In the genomic region with DNA sequence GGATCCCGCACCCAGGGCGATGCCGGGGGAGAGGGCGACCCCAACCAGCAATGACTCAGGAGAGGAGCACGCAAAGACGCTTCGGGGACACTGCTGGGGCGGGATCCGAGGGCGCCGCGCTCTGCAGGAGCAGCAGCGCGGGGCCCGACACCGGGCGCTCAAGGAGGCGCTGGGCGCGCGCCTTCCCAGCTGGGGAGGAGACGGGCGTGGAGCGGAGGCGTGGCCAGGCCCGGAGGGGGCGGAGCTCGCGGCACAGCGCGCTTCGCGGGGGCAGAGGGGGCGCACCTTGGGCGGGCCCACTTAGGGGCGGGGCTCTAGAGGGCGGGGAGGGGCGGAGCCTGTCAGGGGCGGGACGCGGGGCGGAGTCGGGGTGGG, we compare ENCODE assay signal across 8 cellular contexts. TPM values are rescaled to one million over a fixed set of nuclear protein-coding genes. Genes with fewer than 3 reads are reported as not detected.
DNase-seq lines count a peak whose midpoint lies in the region; ATAC-seq and TF ChIP-seq lines count a peak whose summit lies in the region.

No MANE protein-coding gene starts in this region.

- TF ChIP-seq POLR2A in breast epithelium (IDR thresholded peaks at IDR 0.05): no peak

- H3K9me3 ChIP-seq in breast epithelium: peaks cover 5 to 32% of the 10 kb centered on the region in 2 donors
- H3K9me3 ChIP-seq in skeletal muscle satellite cell (replicated peaks; ENCODE audit: low read length): no peaks in the 10 kb centered on the region

- peak overlapping the region; percentile 100 for H3K4me2 ChIP-seq in skeletal muscle satellite cell (ENCODE audit: low read length)

- DNase-seq in NCI-H1436 (lab: John Stamatoyannopoulos, UW) (peak; percentile 84), NCI-H1436 treated with DMSO at 0.1 percent for 48 hours (lab: John Stamatoyannopoulos, UW) (no peak), NCI-H2107 (lab: John Stamatoyannopoulos, UW) (peak; percentile 73), breast epithelium (ENCODE audit: low spot score in 2 of 2) (peak; percentile 84 to 96), iPS-NIHi11 (ENCODE audit: low spot score) (peak; percentile 98)

- peak; percentile 70 for ATAC-seq in HG02973 (IDR thresholded peaks at IDR 0.05; ENCODE audit: unreplicated experiment)

- intact Hi-C loops in breast epithelium (cut with DNase I; ENCODE audit: low total_unique reads): no loop called here

- H3K9ac ChIP-seq in skeletal muscle satellite cell (ENCODE audit: low read depth, low read length): peak overlapping the region; percentile 91

- H3K4me3 ChIP-seq in WI38 (ENCODE audit: low read depth, low read length): peak overlapping the region; percentile 66
- peak overlapping the region; percentile 77 to 97 (median 82) for H3K4me3 ChIP-seq in breast epithelium
- H3K4me3 ChIP-seq in skeletal muscle satellite cell (ENCODE audit: low read length): peak overlapping the region; percentile 95

- no peaks in the 10 kb centered on the region for H3K36me3 ChIP-seq in breast epithelium
- peaks cover 11% of the 10 kb centered on the region for H3K36me3 ChIP-seq in skeletal muscle satellite cell (ENCODE audit: insufficient read depth, low read length)

- H3K27me3 ChIP-seq in breast epithelium (no peaks in the 10 kb centered on the region), skeletal muscle satellite cell (ENCODE audit: control insufficient read depth, insufficient read depth, low read length) (no peaks in the 10 kb centered on the region)

- no peak for TF ChIP-seq CTCF in WI38 (IDR thresholded peaks at IDR 0.05; ENCODE audit: low read depth, low read length)
- TF ChIP-seq CTCF in breast epithelium (IDR thresholded peaks at IDR 0.05): no peak

- peak overlapping the region; percentile 95 to 96 for H3K27ac ChIP-seq in breast epithelium

- H3K4me1 ChIP-seq in breast epithelium (peaks cover 8 to 10% of the 10 kb centered on the region in 2 donors), skeletal muscle satellite cell (ENCODE audit: control insufficient read depth, insufficient read depth, low read length) (peaks cover 11% of the 10 kb centered on the region)

RNA-seq across cellular contexts. Expression of a gene that starts 0.4 kb away (rescaled TPM):
- total RNA-seq in breast epithelium: 10 to 100 TPM; 64.2 to 64.8 (median 64.4) TPM
- 57.3 and 98.5 TPM in 2 replicates for total RNA-seq in skeletal muscle satellite cell (2012; rRNA removed)

RNA-seq across cellular contexts. Expression of a gene that starts 15.9 kb away (rescaled TPM):
- total RNA-seq in breast epithelium: 100 to 1,000 TPM in 1 of 3 donors, 10 to 100 TPM in 2; 84.8 to 128 (median 99.2) TPM
- 73.5 and 76.9 TPM in 2 replicates for total RNA-seq in skeletal muscle satellite cell (2012; rRNA removed)

RNA-seq across cellular contexts. Expression of a gene that starts 56.0 kb away (rescaled TPM):
- total RNA-seq in breast epithelium: 100 to 1,000 TPM; 187 to 351 (median 272) TPM
- total RNA-seq in skeletal muscle satellite cell (2012; rRNA removed): 97.6 and 155 TPM in 2 replicates
